Comparison of ENCODE assay signal across 18 cellular contexts in the genomic region with DNA sequence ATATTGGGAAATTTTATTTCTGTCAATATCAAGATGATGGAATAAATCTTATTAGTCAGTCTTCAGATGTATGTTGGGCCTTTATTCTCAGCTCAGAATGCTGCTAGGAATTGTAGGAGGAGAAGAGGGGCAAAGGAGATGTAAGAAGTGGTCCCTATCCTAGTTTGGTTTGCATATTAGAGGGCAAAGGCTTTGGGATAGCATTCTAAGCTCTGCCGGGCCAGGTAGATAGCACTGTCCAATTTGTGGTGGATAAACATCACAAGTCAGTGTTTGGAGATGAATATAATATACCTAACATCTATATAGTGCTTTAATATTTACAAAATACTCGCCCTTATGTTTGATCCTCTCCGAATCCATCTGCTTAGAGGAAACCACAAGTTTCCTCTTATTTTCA.
DNase-seq lines count a peak whose midpoint lies in the region; ATAC-seq and TF ChIP-seq lines count a peak whose summit lies in the region.
"Had no signal": no experiment of that assay in that cellular context is flagged by ENCODE, and none has a peak within 500 bp of the region (broad histone marks: within the 10 kb centered on the region; RNA-seq: fewer than 3 reads in every experiment).

No MANE protein-coding gene starts in this region.

- TF ChIP-seq POLR2A in upper lobe of left lung (IDR thresholded peaks at IDR 0.05) (no peak), uterus (IDR thresholded peaks at IDR 0.05) (no peak), transverse colon (IDR thresholded peaks at IDR 0.05) (no peak)

- intact Hi-C loops in Calu3 (cut with micrococcal nuclease; ENCODE audit: unreplicated experiment): no loop called here
- intact Hi-C loops in uterus (cut with DNase I; ENCODE audit: low total_unique reads): no loop called here
- intact Hi-C loops in transverse colon (cut with DNase I; ENCODE audit: low total_unique reads): no loop called here

- TF ChIP-seq EP300 in upper lobe of left lung (IDR thresholded peaks at IDR 0.05) (no peak), transverse colon (IDR thresholded peaks at IDR 0.05; ENCODE audit: low read depth) (no peak)

- H3K4me1 ChIP-seq in HUES64 (ENCODE audit: insufficient read depth, low read length) (peaks cover 47% of the 10 kb centered on the region), ectodermal cell (ENCODE audit: control insufficient read depth, insufficient read depth, low read length) (no peaks in the 10 kb centered on the region), upper lobe of left lung (no peaks in the 10 kb centered on the region), uterus (no peaks in the 10 kb centered on the region), transverse colon (no peaks in the 10 kb centered on the region)

- no peak for DNase-seq in Calu3
- DNase-seq in DMS79 (lab: John Stamatoyannopoulos, UW): no peak
- DNase-seq in upper lobe of left lung: no peak
- no peak for DNase-seq in uterus
- DNase-seq in transverse colon: no peak
- DNase-seq: 8988T; C1 segment of cervical spinal cord; CD4-positive, alpha-beta memory T cell; COR-L47; DMS153; EL; GDM1; GM23248; H9 had no signal

- no peak overlapping the region for H3K4me3 Mint-ChIP-seq in Calu3 (ENCODE audit: low read depth, unreplicated experiment)
- H3K4me3 Mint-ChIP-seq: H9 had no signal

- no peak for ATAC-seq in upper lobe of left lung (ENCODE audit: low FRiP score in 2 of 2)
- ATAC-seq: GM12878, HCT116 had no signal

- H3K9me3 Mint-ChIP-seq in Calu3 (ENCODE audit: low read depth, unreplicated experiment): peaks cover 2% of the 10 kb centered on the region
- H3K9me3 Mint-ChIP-seq: H9 had no signal

- H3K4me1 Mint-ChIP-seq in Calu3 (ENCODE audit: low read depth, unreplicated experiment): peaks cover 24% of the 10 kb centered on the region
- H3K4me1 Mint-ChIP-seq: CD4-positive, alpha-beta memory T cell had no signal

- no TSS peak for BruUV-seq in Calu3 (replicated peaks; lab: Mats Ljungman, UMichigan)

- H3K9me3 ChIP-seq in HUES64 (ENCODE audit: insufficient read depth, low read depth, low read length): no peaks in the 10 kb centered on the region
- H3K9me3 ChIP-seq in ectodermal cell (ENCODE audit: control insufficient read depth, low read length): no peaks in the 10 kb centered on the region
- no peaks in the 10 kb centered on the region for H3K9me3 ChIP-seq in upper lobe of left lung
- no peaks in the 10 kb centered on the region for H3K9me3 ChIP-seq in uterus
- no peaks in the 10 kb centered on the region for H3K9me3 ChIP-seq in transverse colon

- CTCF ChIA-PET in Calu3 (lab: Charles Lee): interaction anchor here (0.6 kb wide), 1 partner anchor 498 kb away, joined by 3 read pairs; no protein-coding TSS in a partner anchor

- H3K27ac Mint-ChIP-seq in Calu3 (ENCODE audit: unreplicated experiment): peak overlapping the region; percentile 20
- H3K27ac Mint-ChIP-seq: CD4-positive, alpha-beta memory T cell had no signal

- in situ Hi-C loops in transverse colon (cut with MboI; ENCODE audit: low pct_ligation_motif_present in 1 of 4, low pct_unique_long_range_greater_than_20kb in 1 of 4, low sequenced_read_pairs in 3 of 4): no loop called here

- 77% methylated on average over 3 of the region's 3 CpGs for WGBS in HUES64
- 86 to 100% methylated on average over 3 of the region's 3 CpGs for WGBS in ectodermal cell, 2 experiments
- 63 to 73% methylated on average over 3 of the region's 3 CpGs for WGBS in upper lobe of left lung, 2 donors
- 33 to 52% methylated on average over 1 to 3 of the region's 3 CpGs for WGBS in transverse colon (ENCODE audit: low coverage in 1 of 2), 2 donors

- H3K9ac ChIP-seq in HUES64 (ENCODE audit: low read depth, low read length): no peak overlapping the region
- H3K9ac ChIP-seq: GM23248 had no signal

- H3K4me3 ChIP-seq in HUES64 (ENCODE audit: low read length) (no peak overlapping the region), ectodermal cell (ENCODE audit: insufficient read depth, low read depth, low read length) (no peak overlapping the region), upper lobe of left lung (no peak overlapping the region), uterus (no peak overlapping the region), transverse colon (no peak overlapping the region)
- H3K4me3 ChIP-seq: GM12878, GM23248 had no signal

- peaks cover 12% of the 10 kb centered on the region for H3K36me3 Mint-ChIP-seq in Calu3 (ENCODE audit: insufficient read depth, unreplicated experiment)
- H3K36me3 Mint-ChIP-seq: CD4-positive, alpha-beta memory T cell had no signal

- H3K27me3 ChIP-seq in HUES64 (ENCODE audit: insufficient read depth, low read length): no peaks in the 10 kb centered on the region
- no peaks in the 10 kb centered on the region for H3K27me3 ChIP-seq in ectodermal cell (ENCODE audit: control insufficient read depth, insufficient read depth, low read length, poor library complexity, severe bottlenecking)
- no peaks in the 10 kb centered on the region for H3K27me3 ChIP-seq in upper lobe of left lung
- no peaks in the 10 kb centered on the region for H3K27me3 ChIP-seq in uterus
- H3K27me3 ChIP-seq in transverse colon: no peaks in the 10 kb centered on the region

- no peaks in the 10 kb centered on the region for H3K27me3 Mint-ChIP-seq in Calu3 (ENCODE audit: unreplicated experiment)
- H3K27me3 Mint-ChIP-seq: CD4-positive, alpha-beta memory T cell had no signal

- peak overlapping the region; percentile 39; the same call in 1 of the 2 replicates for H3K27ac ChIP-seq in HUES64 (ENCODE audit: low read depth, low read length)
- peak overlapping the region; percentile 17 for H3K27ac ChIP-seq in ectodermal cell (ENCODE audit: insufficient read depth, low read depth, low read length, poor library complexity, severe bottlenecking)
- no peak overlapping the region for H3K27ac ChIP-seq in upper lobe of left lung
- H3K27ac ChIP-seq in uterus: no peak overlapping the region
- no peak overlapping the region for H3K27ac ChIP-seq in transverse colon
- H3K27ac ChIP-seq: GM23248 had no signal

- H3K36me3 ChIP-seq in HUES64 (ENCODE audit: insufficient read depth, low read length) (peaks cover 10% of the 10 kb centered on the region; the same call in 1 of the 2 replicates), ectodermal cell (ENCODE audit: control insufficient read depth, insufficient read depth, low read length) (no peaks in the 10 kb centered on the region), upper lobe of left lung (no peaks in the 10 kb centered on the region), uterus (no peaks in the 10 kb centered on the region), transverse colon (no peaks in the 10 kb centered on the region)

- TF ChIP-seq CTCF in Calu3 (IDR thresholded peaks at IDR 0.05; ENCODE audit: unreplicated experiment) (no peak), upper lobe of left lung (IDR thresholded peaks at IDR 0.05) (no peak), uterus (IDR thresholded peaks at IDR 0.05) (no peak), transverse colon (IDR thresholded peaks at IDR 0.05) (no peak)

Comparison
In these comparisons a context has a peak if more than half of its experiments do, and no peak if none do; other contexts are left out.
1. H3K27ac ChIP-seq: peak in HUES64 (single experiment) and ectodermal cell (single experiment); none in upper lobe of left lung (0 of 4), uterus (0 of 2) and transverse colon (0 of 4).